Comparison of ENCODE assay signal across 8 cellular contexts in genomic region chr6:2634151-2634964, GRCh38.
A peak's percentile ranks its signal among the peaks of the same experiment; 100 is the strongest.
DNase-seq lines count a peak whose midpoint lies in the region; ATAC-seq and TF ChIP-seq lines count a peak whose summit lies in the region.

No MANE protein-coding gene starts in this region.

- no TSS peak for BruUV-seq in OCI-LY7 (replicated peaks; lab: Mats Ljungman, UMichigan)

- H3K9me3 ChIP-seq in HUES6 (ENCODE audit: control insufficient read depth, insufficient read depth, low read depth, low read length) = no peaks in the 10 kb centered on the region
- H3K9me3 ChIP-seq in OCI-LY7 (ENCODE audit: low read length) = no peaks in the 10 kb centered on the region
- H3K9me3 ChIP-seq in mucosa of stomach (ENCODE audit: control insufficient read depth, low read length) = no peaks in the 10 kb centered on the region

- no peaks in the 10 kb centered on the region for H3K79me2 ChIP-seq in OCI-LY7 (ENCODE audit: insufficient read depth, low read depth, low read length)

- peaks cover 8% of the 10 kb centered on the region for H3K27me3 ChIP-seq in HUES6 (ENCODE audit: control insufficient read depth, insufficient read depth, low read length)
- peaks cover 9% of the 10 kb centered on the region for H3K27me3 ChIP-seq in mucosa of stomach (ENCODE audit: control insufficient read depth, insufficient read depth, low read length)

- CTCF ChIA-PET in OCI-LY7 (lab: Charles Lee; ENCODE audit: unreplicated experiment) = interaction anchor here (0.6 kb wide), 1 partner anchor 196 kb away, joined by 3 read pairs; no protein-coding TSS in a partner anchor

- H3K4me3 ChIP-seq in HUES6 (ENCODE audit: low read depth, low read length) (peak overlapping the region; percentile 57), OCI-LY7 (ENCODE audit: low read depth, low read length, poor library complexity, severe bottlenecking) (no peak overlapping the region), mucosa of stomach (ENCODE audit: low read length) (peak overlapping the region; percentile 31)

- no peaks in the 10 kb centered on the region for H4K20me1 ChIP-seq in OCI-LY7 (ENCODE audit: insufficient read depth, low read length)

- TF ChIP-seq CTCF in OCI-LY7 (conservative IDR thresholded peaks at IDR 0.05; ENCODE audit: low read length) = peak; percentile 93

- H3K9me2 ChIP-seq in OCI-LY7 (ENCODE audit: insufficient read depth, low read length) = no peaks in the 10 kb centered on the region

- H3K4me2 ChIP-seq in OCI-LY7 (ENCODE audit: low read length) = no peak overlapping the region

- ATAC-seq in GM19351 (IDR thresholded peaks at IDR 0.05; ENCODE audit: unreplicated experiment) (peak; percentile 78), esophagus mucosa (peak; percentile 89)

- intact Hi-C loops in OCI-LY7 (cut with micrococcal nuclease; ENCODE audit: unreplicated experiment) = loop anchor here (5.0 kb wide), 1 partner anchor 1037 kb away; no protein-coding TSS in a partner anchor

- H3K27ac ChIP-seq in HUES6 (ENCODE audit: low read depth, low read length) (no peak overlapping the region; the same call in 1 of the 2 replicates), OCI-LY7 (ENCODE audit: low read depth, low read length, poor library complexity, severe bottlenecking) (no peak overlapping the region)

- POLR2A ChIA-PET in OCI-LY7 (lab: Charles Lee) = interaction anchor here (0.6 to 0.7 kb wide), 2 partner anchors 693 to 1042 kb away, joined by 3 to 4 read pairs; no protein-coding TSS in a partner anchor

- no peaks in the 10 kb centered on the region for H3K36me3 ChIP-seq in HUES6 (ENCODE audit: control insufficient read depth, insufficient read depth, low read length)
- H3K36me3 ChIP-seq in OCI-LY7 (ENCODE audit: insufficient read depth, low read length) = no peaks in the 10 kb centered on the region
- no peaks in the 10 kb centered on the region for H3K36me3 ChIP-seq in mucosa of stomach (ENCODE audit: control insufficient read depth, insufficient read depth, low read length)

- peak overlapping the region; percentile 17 for H3K9ac ChIP-seq in HUES6 (ENCODE audit: low read length)
- peak overlapping the region; percentile 50 for H3K9ac ChIP-seq in mucosa of stomach (ENCODE audit: low read length)

- peak; percentile 81 to 82 for DNase-seq in AML-193 (lab: John Stamatoyannopoulos, UW)
- peak; percentile 43 for DNase-seq in OCI-LY7 (ENCODE audit: low spot score)
- DNase-seq in activated T-cell treated with anti-CD3 and anti-CD28 coated beads, Interleukin-2, amount 50 U/mL, for 1 hour = peak; percentile 85
- peak; percentile 67 for DNase-seq in stimulated activated CD8-positive, alpha-beta memory T cell treated with anti-CD3 and anti-CD28 coated beads, Interleukin-4, amount 100 ng/mL, for 24 hours (ENCODE audit: low read depth)

- peaks cover 23% of the 10 kb centered on the region for H3K4me1 ChIP-seq in HUES6 (ENCODE audit: control insufficient read depth, insufficient read depth, low read length)
- H3K4me1 ChIP-seq in OCI-LY7 (ENCODE audit: insufficient read depth, low read length, poor library complexity, severe bottlenecking) = no peaks in the 10 kb centered on the region
- H3K4me1 ChIP-seq in mucosa of stomach (ENCODE audit: control insufficient read depth, insufficient read depth, low read length) = peaks cover 8% of the 10 kb centered on the region

- peak overlapping the region; percentile 45; the same call in 1 of the 2 replicates for H2AFZ ChIP-seq in OCI-LY7 (ENCODE audit: low read length)
